9 cellular contexts compared by ENCODE assay signal in the genomic region with DNA sequence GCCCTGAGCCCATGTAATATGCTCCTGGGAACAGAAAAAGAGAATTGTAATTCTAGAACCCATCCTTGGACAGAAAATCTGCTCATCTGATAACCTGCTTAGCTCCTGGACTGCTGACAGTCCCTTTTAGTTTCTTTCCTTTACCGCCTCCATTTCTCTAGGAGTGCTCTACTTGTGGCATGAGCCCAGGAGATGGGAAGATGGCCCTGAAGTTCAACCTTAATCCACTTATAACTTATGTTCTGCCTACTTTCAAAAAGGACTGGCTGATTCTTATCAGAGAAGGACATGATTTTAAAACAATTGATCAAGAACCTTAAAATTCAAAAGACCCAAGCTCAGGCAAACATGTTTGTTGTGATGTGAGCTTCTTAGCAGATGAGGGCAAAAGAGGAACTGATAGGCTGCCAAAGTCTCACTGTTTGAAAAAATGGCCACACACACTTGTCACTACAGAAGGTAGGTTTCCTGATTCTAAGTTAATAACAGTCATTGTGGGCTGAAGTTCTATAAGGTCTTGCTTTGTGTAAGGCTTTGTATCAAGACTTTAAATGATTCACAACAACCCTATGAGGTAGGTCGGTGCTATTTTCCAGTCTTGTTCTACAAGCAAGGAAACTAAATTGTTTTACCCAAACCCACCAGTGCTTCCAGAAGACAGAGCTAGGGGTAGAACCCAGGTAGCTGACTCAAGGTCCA.
DNase-seq lines count a peak whose midpoint lies in the region; ATAC-seq and TF ChIP-seq lines count a peak whose summit lies in the region.
"Had no signal": no experiment of that assay in that cellular context is flagged by ENCODE, and none has a peak within 500 bp of the region (broad histone marks: within the 10 kb centered on the region; RNA-seq: fewer than 3 reads in every experiment).

No MANE protein-coding gene starts in this region.

- peak overlapping the region; percentile 31 for H3K4me3 ChIP-seq in SU-DHL-6 (ENCODE audit: insufficient read depth, low read length, poor library complexity, severe bottlenecking)
- H3K4me3 ChIP-seq in aorta (ENCODE audit: low read length in 2 of 2), result no peak overlapping the region

- peaks cover 88% of the 10 kb centered on the region for H3K4me1 Mint-ChIP-seq in activated CD4-positive, alpha-beta T cell treated with anti-CD3 and anti-CD28 coated beads, Interleukin-2, amount 10 ng/mL, durations not matched to agents 7 days and 5 days
- peaks cover 95% of the 10 kb centered on the region for H3K4me1 Mint-ChIP-seq in stimulated activated naive CD8-positive, alpha-beta T cell treated with anti-CD3 and anti-CD28 coated beads, Interleukin-15, Interleukin-2, amounts not matched to agents 100 ng/mL and 50 ng/mL, for 24 hours (ENCODE audit: low read depth)

- no peak overlapping the region for H3K4me3 Mint-ChIP-seq in activated CD4-positive, alpha-beta T cell treated with anti-CD3 and anti-CD28 coated beads, Interleukin-2, amount 10 ng/mL, durations not matched to agents 7 days and 5 days
- H3K4me3 Mint-ChIP-seq in stimulated activated naive CD8-positive, alpha-beta T cell treated with anti-CD3 and anti-CD28 coated beads, Interleukin-15, Interleukin-2, amounts not matched to agents 100 ng/mL and 50 ng/mL, for 24 hours, result peak overlapping the region; percentile 76

- ATAC-seq in HG02870 (IDR thresholded peaks at IDR 0.05; ENCODE audit: unreplicated experiment), result peak; percentile 58
- no peak for ATAC-seq in aorta (ENCODE audit: low FRiP score)

- no peaks in the 10 kb centered on the region for H4K20me1 ChIP-seq in SU-DHL-6 (ENCODE audit: low read depth, low read length)

- peaks cover 25% of the 10 kb centered on the region; the same call in 1 of the 2 replicates for H3K79me2 ChIP-seq in SU-DHL-6 (ENCODE audit: insufficient read depth, low read length)

- H2AFZ ChIP-seq in SU-DHL-6 (ENCODE audit: low read depth, low read length, severe bottlenecking), result no peak overlapping the region

- H3K9ac ChIP-seq in SU-DHL-6 (ENCODE audit: low read length), result peak overlapping the region; percentile 78

- CTCF ChIA-PET in activated CD4-positive, alpha-beta T cell treated with anti-CD3 and anti-CD28 coated beads, Interleukin-2, amount 10 ng/mL, durations not matched to agents 7 days and 5 days (lab: Charles Lee), result interaction anchor here (0.9 to 2.3 kb wide), 5 partner anchors 17 to 44 kb away, joined by 3 to 6 read pairs (median 5); no protein-coding TSS in a partner anchor

- H3K36me3 ChIP-seq in SU-DHL-6 (ENCODE audit: low read length), result peaks cover 14% of the 10 kb centered on the region
- H3K36me3 ChIP-seq in aorta (ENCODE audit: control insufficient read depth in 1 of 2, insufficient read depth in 2 of 2, low read length in 1 of 2), result no peaks in the 10 kb centered on the region

- intact Hi-C loops in aorta (cut with DNase I), result no loop called here

- H3K27ac ChIP-seq in SU-DHL-6 (ENCODE audit: low read depth, low read length), result peak overlapping the region; percentile 98
- no peak overlapping the region for H3K27ac ChIP-seq in aorta (ENCODE audit: low read depth in 1 of 2, low read length in 2 of 2)

- DNase-seq in activated CD4-positive, alpha-beta T cell treated with anti-CD3 and anti-CD28 coated beads, Interleukin-2, amount 10 ng/mL, durations not matched to agents 7 days and 5 days, result no peak
- DNase-seq in activated CD4-positive, alpha-beta T cell treated with anti-CD3 and anti-CD28 coated beads for 48 hours, result no peak
- DNase-seq in DMS153 treated with DMSO at 0.1 percent for 48 hours (lab: John Stamatoyannopoulos, UW; ENCODE audit: unreplicated experiment), result no peak
- no peak for DNase-seq in NCI-H2171 treated with DMSO at 0.1 percent for 48 hours (lab: John Stamatoyannopoulos, UW)
- no peak for DNase-seq in aorta
- DNase-seq: ACHN had no signal

- H3K9me3 ChIP-seq in SU-DHL-6 (ENCODE audit: insufficient read depth, low read length) (no peaks in the 10 kb centered on the region), aorta (ENCODE audit: control insufficient read depth, low read length) (no peaks in the 10 kb centered on the region)

- TF ChIP-seq CTCF in SU-DHL-6 (IDR thresholded peaks at IDR 0.05; ENCODE audit: insufficient read depth, low read length, poor library complexity, severe bottlenecking), result no peak

- peak overlapping the region; percentile 84 for H3K4me2 ChIP-seq in SU-DHL-6 (ENCODE audit: low read depth, low read length, poor library complexity, severe bottlenecking)

- H3K4me1 ChIP-seq in aorta (ENCODE audit: control insufficient read depth in 1 of 2, insufficient read depth in 2 of 2, low read length in 2 of 2), result no peaks in the 10 kb centered on the region

- peaks cover 7% of the 10 kb centered on the region for H3K9me3 Mint-ChIP-seq in activated CD4-positive, alpha-beta T cell treated with anti-CD3 and anti-CD28 coated beads, Interleukin-2, amount 10 ng/mL, durations not matched to agents 7 days and 5 days
- peaks cover 5% of the 10 kb centered on the region for H3K9me3 Mint-ChIP-seq in stimulated activated naive CD8-positive, alpha-beta T cell treated with anti-CD3 and anti-CD28 coated beads, Interleukin-15, Interleukin-2, amounts not matched to agents 100 ng/mL and 50 ng/mL, for 24 hours

- no peaks in the 10 kb centered on the region for H3K27me3 Mint-ChIP-seq in activated CD4-positive, alpha-beta T cell treated with anti-CD3 and anti-CD28 coated beads, Interleukin-2, amount 10 ng/mL, durations not matched to agents 7 days and 5 days
- no peaks in the 10 kb centered on the region for H3K27me3 Mint-ChIP-seq in stimulated activated naive CD8-positive, alpha-beta T cell treated with anti-CD3 and anti-CD28 coated beads, Interleukin-15, Interleukin-2, amounts not matched to agents 100 ng/mL and 50 ng/mL, for 24 hours

- peaks cover 46% of the 10 kb centered on the region for H3F3A ChIP-seq in SU-DHL-6 (ENCODE audit: insufficient read depth)

- no peaks in the 10 kb centered on the region for H3K9me2 ChIP-seq in SU-DHL-6 (replicated peaks; ENCODE audit: insufficient read depth, low read length)

- H3K36me3 Mint-ChIP-seq in activated CD4-positive, alpha-beta T cell treated with anti-CD3 and anti-CD28 coated beads, Interleukin-2, amount 10 ng/mL, durations not matched to agents 7 days and 5 days (ENCODE audit: low read depth), result peaks cover 42% of the 10 kb centered on the region
- peaks cover 16% of the 10 kb centered on the region for H3K36me3 Mint-ChIP-seq in stimulated activated naive CD8-positive, alpha-beta T cell treated with anti-CD3 and anti-CD28 coated beads, Interleukin-15, Interleukin-2, amounts not matched to agents 100 ng/mL and 50 ng/mL, for 24 hours (ENCODE audit: low read depth)

- POLR2A ChIA-PET in activated CD4-positive, alpha-beta T cell treated with anti-CD3 and anti-CD28 coated beads, Interleukin-2, amount 10 ng/mL, durations not matched to agents 7 days and 5 days (lab: Charles Lee), result no interaction called here

- WGBS in aorta, 2 donors, result 87 to 90% methylated on average over 2 of the region's 2 CpGs

- peak overlapping the region; percentile 88 for H3K27ac Mint-ChIP-seq in activated CD4-positive, alpha-beta T cell treated with anti-CD3 and anti-CD28 coated beads, Interleukin-2, amount 10 ng/mL, durations not matched to agents 7 days and 5 days
- H3K27ac Mint-ChIP-seq in stimulated activated naive CD8-positive, alpha-beta T cell treated with anti-CD3 and anti-CD28 coated beads, Interleukin-15, Interleukin-2, amounts not matched to agents 100 ng/mL and 50 ng/mL, for 24 hours, result peak overlapping the region; percentile 92

- H3K27me3 ChIP-seq in SU-DHL-6 (ENCODE audit: low read length), result no peaks in the 10 kb centered on the region
- no peaks in the 10 kb centered on the region for H3K27me3 ChIP-seq in aorta (ENCODE audit: control insufficient read depth in 1 of 2, insufficient read depth in 2 of 2, low read length in 1 of 2)
